ENCODE assay signal across 9 cellular contexts in the genomic region with DNA sequence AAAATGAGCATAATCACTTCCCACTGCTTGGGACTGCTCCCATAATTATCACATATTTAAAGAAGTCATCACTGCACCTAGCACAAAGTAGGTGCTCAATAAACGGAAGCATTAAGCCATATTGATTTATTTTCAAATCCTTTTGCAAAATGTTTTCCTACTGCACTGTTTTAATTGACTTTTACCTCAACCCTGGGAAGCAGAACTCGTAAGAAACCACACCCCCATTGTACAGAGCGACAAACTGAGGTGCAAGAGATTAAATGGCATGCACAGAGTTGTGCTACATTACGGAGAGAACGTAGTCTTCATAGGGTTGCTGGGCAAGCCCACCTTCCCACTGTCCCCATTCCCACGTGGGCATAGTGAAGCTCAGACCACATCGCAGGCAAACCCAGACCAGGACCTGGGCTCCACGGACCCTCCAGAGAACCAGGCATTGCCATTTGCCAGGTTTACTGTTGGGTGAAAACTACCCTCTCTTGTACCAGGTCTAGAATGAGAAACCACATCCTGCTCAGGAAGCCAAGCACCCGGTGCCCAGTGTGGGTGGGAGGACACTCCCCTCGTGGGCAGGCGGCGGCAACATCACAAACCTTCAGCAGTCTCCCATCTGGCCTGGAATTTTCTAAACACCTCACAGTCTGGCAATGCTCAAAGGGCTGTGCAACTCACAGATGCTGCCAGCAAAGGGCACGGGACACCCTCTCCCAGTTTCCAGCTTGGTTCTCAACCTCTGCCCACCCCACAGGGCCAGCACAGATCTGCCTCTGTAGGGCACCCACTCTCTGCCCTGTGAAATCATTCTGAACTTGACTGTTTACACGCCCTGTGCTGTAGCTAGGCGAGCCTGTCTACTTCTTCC. TPM values are rescaled to one million over a fixed set of nuclear protein-coding genes. Genes with fewer than 3 reads are reported as not detected.
A peak's percentile ranks its signal among the peaks of the same experiment; 100 is the strongest.
DNase-seq lines count a peak whose midpoint lies in the region; ATAC-seq and TF ChIP-seq lines count a peak whose summit lies in the region.
"Had no signal": no experiment of that assay in that cellular context is flagged by ENCODE, and none has a peak within 500 bp of the region (broad histone marks: within the 10 kb centered on the region; RNA-seq: fewer than 3 reads in every experiment).

No MANE protein-coding gene starts in this region.

- H3K9ac ChIP-seq in mesenchymal stem cell (ENCODE audit: low read length), result peak overlapping the region; percentile 83

- ATAC-seq in Right ventricle myocardium inferior (no peak), GM21825 (IDR thresholded peaks at IDR 0.05; ENCODE audit: unreplicated experiment) (no peak), HG03520 (IDR thresholded peaks at IDR 0.05; ENCODE audit: unreplicated experiment) (no peak)
- ATAC-seq in activated naive CD8-positive, alpha-beta T cell treated with anti-CD3 and anti-CD28 coated beads, Interleukin-2, amount 50 U/mL, for 24 hours, result peak; percentile 29

- H3K4me3 ChIP-seq in right atrium auricular region (no peak overlapping the region), mesenchymal stem cell (ENCODE audit: insufficient read depth in 1 of 2, low read depth in 1 of 2, low read length in 2 of 2) (no peak overlapping the region), thyroid gland (replicated peaks in 1 of 3) (no peak overlapping the region)

- peaks cover 9% of the 10 kb centered on the region for H3K79me1 ChIP-seq in mesenchymal stem cell (replicated peaks; ENCODE audit: low read length, poor library complexity, severe bottlenecking)

- peak overlapping the region; percentile 95 to 98 for H3K18ac ChIP-seq in mesenchymal stem cell (ENCODE audit: low read depth in 1 of 2, low read length in 2 of 2)

- intact Hi-C loops in Right ventricle myocardium inferior (cut with DNase I), result no loop called here
- intact Hi-C loops in thyroid gland (cut with DNase I), result no loop called here

- DNase-seq in right atrium auricular region (ENCODE audit: low spot score) (no peak), Right ventricle myocardium inferior (ENCODE audit: missing footprints) (no peak), mesenchymal stem cell (peak; percentile 69), thyroid gland (no peak), SKM-1 treated with dmso at 0.1 percent for 144 hours (lab: John Stamatoyannopoulos, UW; ENCODE audit: unreplicated experiment) (no peak)
- peak; percentile 68 for DNase-seq in activated naive CD8-positive, alpha-beta T cell treated with anti-CD3 and anti-CD28 coated beads, Interleukin-2, amount 50 U/mL, for 24 hours

- peak overlapping the region; percentile 99 for H3K27ac Mint-ChIP-seq in activated naive CD8-positive, alpha-beta T cell treated with anti-CD3 and anti-CD28 coated beads, Interleukin-2, amount 50 U/mL, for 24 hours

- peaks cover 0 to 78% of the 10 kb centered on the region in 2 donors for H3K4me1 ChIP-seq in right atrium auricular region
- H3K4me1 ChIP-seq in mesenchymal stem cell (ENCODE audit: control insufficient read depth, insufficient read depth, low read depth, low read length), result peaks cover 70% of the 10 kb centered on the region
- peaks cover 68 to 87% of the 10 kb centered on the region in 2 donors for H3K4me1 ChIP-seq in thyroid gland

- no peaks in the 10 kb centered on the region for H3K27me3 Mint-ChIP-seq in activated naive CD8-positive, alpha-beta T cell treated with anti-CD3 and anti-CD28 coated beads, Interleukin-2, amount 50 U/mL, for 24 hours

- TF ChIP-seq CTCF in right atrium auricular region (IDR thresholded peaks at IDR 0.05), result no peak
- no peak for TF ChIP-seq CTCF in thyroid gland (IDR thresholded peaks at IDR 0.05)

- no peak overlapping the region for H2BK5ac ChIP-seq in mesenchymal stem cell (ENCODE audit: low read depth, low read length, poor library complexity, severe bottlenecking)

- H3K4me2 ChIP-seq in mesenchymal stem cell (ENCODE audit: low read length, poor library complexity, severe bottlenecking), result no peak overlapping the region

- H2BK12ac ChIP-seq in mesenchymal stem cell (ENCODE audit: low read length in 2 of 2), result peak overlapping the region; percentile 88 to 99

- H3K9me3 ChIP-seq in right atrium auricular region (no peaks in the 10 kb centered on the region), mesenchymal stem cell (ENCODE audit: control insufficient read depth, low read length) (no peaks in the 10 kb centered on the region), thyroid gland (no peaks in the 10 kb centered on the region)

- H3K36me3 Mint-ChIP-seq in activated naive CD8-positive, alpha-beta T cell treated with anti-CD3 and anti-CD28 coated beads, Interleukin-2, amount 50 U/mL, for 24 hours (ENCODE audit: low read depth), result peaks cover 14% of the 10 kb centered on the region

- H3K27me3 ChIP-seq in right atrium auricular region, result no peaks in the 10 kb centered on the region
- H3K27me3 ChIP-seq in mesenchymal stem cell (ENCODE audit: control insufficient read depth in 1 of 2, insufficient read depth in 1 of 2, low read length in 2 of 2), result no peaks in the 10 kb centered on the region
- H3K27me3 ChIP-seq in thyroid gland, result no peaks in the 10 kb centered on the region

- peak overlapping the region; percentile 22 for H4K91ac ChIP-seq in mesenchymal stem cell (ENCODE audit: low read length)

- TF ChIP-seq POLR2A in thyroid gland (IDR thresholded peaks at IDR 0.05), result no peak

- H3K36me3 ChIP-seq in right atrium auricular region (no peaks in the 10 kb centered on the region), mesenchymal stem cell (ENCODE audit: control insufficient read depth in 1 of 2, insufficient read depth in 2 of 2, low read depth in 1 of 2, low read length in 2 of 2) (peaks cover 0 to 4% of the 10 kb centered on the region in 2 experiments), thyroid gland (no peaks in the 10 kb centered on the region)

- no peaks in the 10 kb centered on the region for H3K9me3 Mint-ChIP-seq in activated naive CD8-positive, alpha-beta T cell treated with anti-CD3 and anti-CD28 coated beads, Interleukin-2, amount 50 U/mL, for 24 hours

- 68% methylated on average over 15 of the region's 15 CpGs for WGBS in mesenchymal stem cell
- 66 to 68% methylated on average over 14 to 15 of the region's 15 CpGs for WGBS in thyroid gland, 2 donors

- H4K8ac ChIP-seq in mesenchymal stem cell (ENCODE audit: low read length), result peak overlapping the region; percentile 73

- H2AK5ac ChIP-seq in mesenchymal stem cell (ENCODE audit: low read length, severe bottlenecking), result peak overlapping the region; percentile 51

- H2BK120ac ChIP-seq in mesenchymal stem cell (ENCODE audit: low read depth, low read length), result peak overlapping the region; percentile 29

- H3K27ac ChIP-seq in right atrium auricular region (peak overlapping the region; percentile 87 to 88), mesenchymal stem cell (ENCODE audit: low read length, poor library complexity, severe bottlenecking) (peak overlapping the region; percentile 89), thyroid gland (peak overlapping the region in 2 of 3 donors; percentile 77 to 89)
- H3K27ac ChIP-seq: C4-2B had no signal

- H3K4me1 Mint-ChIP-seq in activated naive CD8-positive, alpha-beta T cell treated with anti-CD3 and anti-CD28 coated beads, Interleukin-2, amount 50 U/mL, for 24 hours, result peaks cover 91% of the 10 kb centered on the region

- H3K23ac ChIP-seq in mesenchymal stem cell (ENCODE audit: low read length in 2 of 2), result peak overlapping the region in 1 of 2 experiments; percentile 14

- H3K4me3 Mint-ChIP-seq in activated naive CD8-positive, alpha-beta T cell treated with anti-CD3 and anti-CD28 coated beads, Interleukin-2, amount 50 U/mL, for 24 hours, result peak overlapping the region; percentile 80

- peak overlapping the region; percentile 50 for H2BK15ac ChIP-seq in mesenchymal stem cell (ENCODE audit: low read depth, poor library complexity, severe bottlenecking)

- peak overlapping the region; percentile 40 to 97 for H3K4ac ChIP-seq in mesenchymal stem cell (ENCODE audit: low read depth in 1 of 2, low read length in 2 of 2)

- H2AFZ ChIP-seq in mesenchymal stem cell (ENCODE audit: low read depth, low read length), result no peak overlapping the region

- peak overlapping the region in 1 of 2 experiments; percentile 84 for H3K14ac ChIP-seq in mesenchymal stem cell (ENCODE audit: low read length in 2 of 2)

RNA-seq across cellular contexts. Expression of a gene that starts 8.2 kb away (rescaled TPM):
- total RNA-seq in right atrium auricular region, result 10 to 100 TPM in 1 of 2 donors, 1 to 10 TPM in 1; 2.3 to 14.0 TPM
- total RNA-seq in Right ventricle myocardium inferior, result 5.2 TPM
- polyA plus RNA-seq in mesenchymal stem cell (2013, experiment 1 of 2), result 8.7 TPM
- polyA plus RNA-seq in mesenchymal stem cell (2013, experiment 2 of 2), result 8.3 TPM
- total RNA-seq in thyroid gland, result 10 to 100 TPM in 3 of 4 donors, 1 to 10 TPM in 1; 7.2 to 11.3 (median 10.1) TPM

RNA-seq across cellular contexts. Expression of a gene that starts 45.9 kb away (rescaled TPM):
- total RNA-seq in right atrium auricular region (10 to 100 TPM; 22.6 to 27.3 TPM), Right ventricle myocardium inferior (31.2 TPM), thyroid gland (10 to 100 TPM in 3 of 4 donors, 1 to 10 TPM in 1; 5.4 to 29.9 (median 18.6) TPM)
- polyA plus RNA-seq in mesenchymal stem cell (2013, experiment 1 of 2), result 7.7 TPM
- 7.8 TPM for polyA plus RNA-seq in mesenchymal stem cell (2013, experiment 2 of 2)

Comparison
In these comparisons a context has a peak if more than half of its experiments do, and no peak if none do; other contexts are left out.
1. DNase-seq: peak in activated naive CD8-positive, alpha-beta T cell treated with anti-CD3 and anti-CD28 coated beads, Interleukin-2, amount 50 U/mL, for 24 hours (single experiment) and mesenchymal stem cell (single experiment); none in right atrium auricular region (single experiment), Right ventricle myocardium inferior (single experiment), thyroid gland (0 of 2) and SKM-1 treated with dmso at 0.1 percent for 144 hours (single experiment).
2. Peak in every context shown above with its lines, with median percentiles within 50 percentile points of each other: H3K27ac ChIP-seq.